In genomic region chr6:71038966-71039365, GRCh38 we compare ENCODE assay signal across 19 cellular contexts.
"Had no signal": no experiment of that assay in that cellular context is flagged by ENCODE, and none has a peak within 500 bp of the region (broad histone marks: within the 10 kb centered on the region; RNA-seq: fewer than 3 reads in every experiment).

No MANE protein-coding gene starts in this region.

- H3K9me3 Mint-ChIP-seq: activated T-cell treated with anti-CD3 and anti-CD28 coated beads, Interleukin-2, amount 50 U/mL, for 24 hours; effector memory CD8-positive, alpha-beta T cell; naive thymus-derived CD8-positive, alpha-beta T cell had no signal

- H3K27ac ChIP-seq: neutrophil, thyroid gland had no signal

- H3K36me3 ChIP-seq: neutrophil, thyroid gland had no signal

- H3K27me3 Mint-ChIP-seq: activated CD8-positive, alpha-beta memory T cell treated with anti-CD3 and anti-CD28 coated beads, Interleukin-2, amount 10 ng/mL, durations not matched to agents 7 days and 5 days had no signal

- H3K27ac Mint-ChIP-seq: activated CD8-positive, alpha-beta memory T cell treated with anti-CD3 and anti-CD28 coated beads, Interleukin-2, amount 10 ng/mL, durations not matched to agents 7 days and 5 days; activated naive CD4-positive, alpha-beta T cell treated with anti-CD3 and anti-CD28 coated beads, Interleukin-2, amount 50 U/mL, for 72 hours; activated T-cell treated with anti-CD3 and anti-CD28 coated beads, Interleukin-2, amount 50 U/mL, for 24 hours; dendritic cell treated with granulocyte-macrophage colony-stimulating factor and Interleukin-4, amounts not matched to agents 40 ng/mL and 50 ng/mL, for 4 days; effector memory CD8-positive, alpha-beta T cell; naive thymus-derived CD8-positive, alpha-beta T cell had no signal

- H3K4me1 Mint-ChIP-seq: activated CD8-positive, alpha-beta memory T cell treated with anti-CD3 and anti-CD28 coated beads, Interleukin-2, amount 10 ng/mL, durations not matched to agents 7 days and 5 days; naive thymus-derived CD8-positive, alpha-beta T cell had no signal

- DNase-seq: activated CD4-positive, alpha-beta T cell treated with anti-CD3 and anti-CD28 coated beads, Interleukin-2, amount 50 U/mL, for 48 hours; activated CD4-positive, CD25-positive, alpha-beta regulatory T cell treated with anti-CD3 and anti-CD28 coated beads, Interleukin-2, amount 50 U/mL, for 72 hours; activated CD8-positive, alpha-beta memory T cell treated with anti-CD3 and anti-CD28 coated beads, Interleukin-2, amount 10 ng/mL, durations not matched to agents 7 days and 5 days; activated effector memory CD4-positive, alpha-beta T cell treated with anti-CD3 and anti-CD28 coated beads, Interleukin-2, amount 50 U/mL, for 16 hours; activated T-cell treated with anti-CD3 and anti-CD28 coated beads, Interleukin-2, amount 50 U/mL, for 24 hours; amniotic stem cell; cerebellar nuclear complex; effector memory CD8-positive, alpha-beta T cell; head of caudate nucleus; left colon; mammary epithelial cell; naive thymus-derived CD8-positive, alpha-beta T cell; posterior cingulate gyrus; small intestine; thyroid gland had no signal

- H3K27me3 ChIP-seq: thyroid gland had no signal

- H3K36me3 Mint-ChIP-seq: activated CD8-positive, alpha-beta memory T cell treated with anti-CD3 and anti-CD28 coated beads, Interleukin-2, amount 10 ng/mL, durations not matched to agents 7 days and 5 days; activated naive CD4-positive, alpha-beta T cell treated with anti-CD3 and anti-CD28 coated beads, Interleukin-2, amount 50 U/mL, for 72 hours; brain; naive thymus-derived CD8-positive, alpha-beta T cell had no signal

- H3K4me3 Mint-ChIP-seq: activated CD8-positive, alpha-beta memory T cell treated with anti-CD3 and anti-CD28 coated beads, Interleukin-2, amount 10 ng/mL, durations not matched to agents 7 days and 5 days; activated T-cell treated with anti-CD3 and anti-CD28 coated beads, Interleukin-2, amount 50 U/mL, for 24 hours; brain; dendritic cell treated with granulocyte-macrophage colony-stimulating factor and Interleukin-4, amounts not matched to agents 40 ng/mL and 50 ng/mL, for 4 days; effector memory CD8-positive, alpha-beta T cell; naive thymus-derived CD8-positive, alpha-beta T cell had no signal

- H3K4me1 ChIP-seq: thyroid gland had no signal

- H3K9me3 ChIP-seq: neutrophil, thyroid gland had no signal

- H3K4me3 ChIP-seq: thyroid gland had no signal
